Comparison of ENCODE assay signal across 20 cellular contexts in the genomic region with DNA sequence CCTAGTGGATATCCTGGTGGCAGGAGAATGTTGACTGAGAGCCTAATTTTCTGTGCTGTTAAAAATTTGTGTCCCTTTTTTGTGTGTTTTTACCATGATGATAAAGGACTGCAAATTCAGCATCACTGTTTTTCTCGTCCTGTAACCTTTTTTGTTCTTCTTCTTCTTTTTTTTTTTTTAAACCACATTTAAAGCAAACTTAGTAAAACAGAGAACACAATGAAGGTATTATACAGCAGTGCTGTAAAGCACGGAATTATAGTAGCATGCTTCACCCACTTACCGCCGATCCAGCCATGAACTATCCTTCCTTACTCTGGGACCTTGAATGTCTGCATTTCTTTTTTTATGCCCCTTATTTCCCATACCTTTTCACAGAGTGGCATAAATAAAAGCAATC.
A peak's percentile ranks its signal among the peaks of the same experiment; 100 is the strongest.
DNase-seq lines count a peak whose midpoint lies in the region; ATAC-seq and TF ChIP-seq lines count a peak whose summit lies in the region.
"Had no signal": no experiment of that assay in that cellular context is flagged by ENCODE, and none has a peak within 500 bp of the region (broad histone marks: within the 10 kb centered on the region; RNA-seq: fewer than 3 reads in every experiment).

No MANE protein-coding gene starts in this region.

- H3K4me3 ChIP-seq in KMS-11 (IDR thresholded peaks at IDR 0.05; ENCODE audit: insufficient read depth, low read depth, low read length), result no peak overlapping the region
- H3K4me3 ChIP-seq in neutrophil (ENCODE audit: low read depth in 1 of 2, low read length in 1 of 2), result no peak overlapping the region
- no peak overlapping the region for H3K4me3 ChIP-seq in esophagus muscularis mucosa
- H3K4me3 ChIP-seq: A549 had no signal

- intact Hi-C loops in dendritic cell treated with granulocyte-macrophage colony-stimulating factor and Interleukin-4, amounts not matched to agents 40 ng/mL and 50 ng/mL, for 4 days (cut with micrococcal nuclease), result no loop called here
- intact Hi-C loops in esophagus muscularis mucosa (cut with DNase I), result loop anchor here (10.0 kb wide), 1 partner anchor 95 kb away; no protein-coding TSS in a partner anchor

- H3K36me3 ChIP-seq in KMS-11 (ENCODE audit: insufficient read depth) (no peaks in the 10 kb centered on the region), neutrophil (peaks cover 56% of the 10 kb centered on the region), esophagus muscularis mucosa (no peaks in the 10 kb centered on the region)

- H2AFZ ChIP-seq in KMS-11 (ENCODE audit: low read depth), result peak overlapping the region; percentile 5; the same call in 1 of the 2 replicates

- H3K27me3 Mint-ChIP-seq in activated T-cell treated with anti-CD3 and anti-CD28 coated beads, Interleukin-2, amount 50 U/mL, for 72 hours (ENCODE audit: low read depth), result no peaks in the 10 kb centered on the region
- no peaks in the 10 kb centered on the region for H3K27me3 Mint-ChIP-seq in dendritic cell treated with granulocyte-macrophage colony-stimulating factor and Interleukin-4, amounts not matched to agents 40 ng/mL and 50 ng/mL, for 4 days

- H3K4me1 Mint-ChIP-seq in activated T-cell treated with anti-CD3 and anti-CD28 coated beads, Interleukin-2, amount 50 U/mL, for 72 hours (ENCODE audit: low read depth), result peaks cover 65% of the 10 kb centered on the region
- H3K4me1 Mint-ChIP-seq in dendritic cell treated with granulocyte-macrophage colony-stimulating factor and Interleukin-4, amounts not matched to agents 40 ng/mL and 50 ng/mL, for 4 days (ENCODE audit: low read depth), result peaks cover 59% of the 10 kb centered on the region

- H3K4me2 ChIP-seq in KMS-11, result peak overlapping the region; percentile 86; the same call in 1 of the 2 replicates
- H3K4me2 ChIP-seq: A549 had no signal

- no peaks in the 10 kb centered on the region for H4K20me1 ChIP-seq in KMS-11 (ENCODE audit: insufficient read depth)

- H3K36me3 Mint-ChIP-seq in activated T-cell treated with anti-CD3 and anti-CD28 coated beads, Interleukin-2, amount 50 U/mL, for 72 hours (ENCODE audit: insufficient read depth in 2 of 2), result no peaks in the 10 kb centered on the region
- H3K36me3 Mint-ChIP-seq in dendritic cell treated with granulocyte-macrophage colony-stimulating factor and Interleukin-4, amounts not matched to agents 40 ng/mL and 50 ng/mL, for 4 days (ENCODE audit: low read depth), result peaks cover 49% of the 10 kb centered on the region

- WGBS in esophagus muscularis mucosa, result 90% methylated on average over 4 of the region's 4 CpGs

- no peak overlapping the region for H3K9ac ChIP-seq in KMS-11

- H3K79me2 ChIP-seq in KMS-11 (ENCODE audit: insufficient read depth, low read depth), result no peaks in the 10 kb centered on the region

- TF ChIP-seq CTCF in KMS-11 (conservative IDR thresholded peaks at IDR 0.05; ENCODE audit: low read depth, low read length) (no peak), neutrophil (IDR thresholded peaks at IDR 0.05) (no peak), esophagus muscularis mucosa (IDR thresholded peaks at IDR 0.05) (no peak)

- H3K4me3 Mint-ChIP-seq in activated T-cell treated with anti-CD3 and anti-CD28 coated beads, Interleukin-2, amount 50 U/mL, for 72 hours, result peak overlapping the region; percentile 31 to 67
- no peak overlapping the region for H3K4me3 Mint-ChIP-seq in dendritic cell treated with granulocyte-macrophage colony-stimulating factor and Interleukin-4, amounts not matched to agents 40 ng/mL and 50 ng/mL, for 4 days

- TF ChIP-seq POLR2A in esophagus muscularis mucosa (IDR thresholded peaks at IDR 0.05; ENCODE audit: low read depth), result no peak

- H3K27ac ChIP-seq in KMS-11 (peak overlapping the region; percentile 91; the same call in 1 of the 2 replicates), neutrophil (peak overlapping the region; percentile 66), esophagus muscularis mucosa (replicated peaks in 1 of 4) (no peak overlapping the region)
- H3K27ac ChIP-seq: A549, HL-60 had no signal

- peaks cover 73% of the 10 kb centered on the region for H3K4me1 ChIP-seq in KMS-11 (ENCODE audit: low read depth, poor library complexity, severe bottlenecking)
- H3K4me1 ChIP-seq in neutrophil (ENCODE audit: control insufficient read depth in 1 of 2, insufficient read depth in 1 of 2, low read depth in 1 of 2, low read length in 1 of 2), result peaks cover 10 to 11% of the 10 kb centered on the region in 2 experiments
- H3K4me1 ChIP-seq in esophagus muscularis mucosa, result peaks cover 31 to 42% (median 37%) of the 10 kb centered on the region in 4 donors

- H3K9me3 ChIP-seq in neutrophil (no peaks in the 10 kb centered on the region), esophagus muscularis mucosa (no peaks in the 10 kb centered on the region)
- H3K9me3 ChIP-seq: A549, Caco-2 had no signal

- peak overlapping the region; percentile 44 for H3K27ac Mint-ChIP-seq in activated T-cell treated with anti-CD3 and anti-CD28 coated beads, Interleukin-2, amount 50 U/mL, for 72 hours
- peak overlapping the region; percentile 78 for H3K27ac Mint-ChIP-seq in dendritic cell treated with granulocyte-macrophage colony-stimulating factor and Interleukin-4, amounts not matched to agents 40 ng/mL and 50 ng/mL, for 4 days

- ATAC-seq in activated T-cell treated with anti-CD3 and anti-CD28 coated beads, Interleukin-2, amount 50 U/mL, for 72 hours (replicated peaks in 1 of 2), result peak; percentile 47 to 59
- no peak for ATAC-seq in GM18870 (IDR thresholded peaks at IDR 0.05; ENCODE audit: unreplicated experiment)
- ATAC-seq: A549, HCT116, Panc1, Right ventricle myocardium inferior had no signal

- no peaks in the 10 kb centered on the region for H3K9me3 Mint-ChIP-seq in activated T-cell treated with anti-CD3 and anti-CD28 coated beads, Interleukin-2, amount 50 U/mL, for 72 hours
- H3K9me3 Mint-ChIP-seq in dendritic cell treated with granulocyte-macrophage colony-stimulating factor and Interleukin-4, amounts not matched to agents 40 ng/mL and 50 ng/mL, for 4 days, result no peaks in the 10 kb centered on the region

- no peaks in the 10 kb centered on the region for H3K27me3 ChIP-seq in KMS-11 (ENCODE audit: insufficient read depth, low read depth)
- H3K27me3 ChIP-seq in neutrophil, result no peaks in the 10 kb centered on the region
- no peaks in the 10 kb centered on the region for H3K27me3 ChIP-seq in esophagus muscularis mucosa

- DNase-seq in activated T-cell treated with anti-CD3 and anti-CD28 coated beads, Interleukin-2, amount 50 U/mL, for 72 hours, result no peak
- DNase-seq in activated T-cell treated with anti-CD3 and anti-CD28 coated beads, Interleukin-2, amount 50 U/mL, for 1 hour, result no peak
- DNase-seq in esophagus muscularis mucosa (ENCODE audit: extremely low spot score), result no peak
- DNase-seq in amygdala (lab: John Stamatoyannopoulos, UW), result no peak
- DNase-seq: Caco-2, KBM-7, MM.1S, NCI-H1105 treated with DMSO at 0.1 percent for 48 hours, NCI-H187, NCI-H446, NCI-H774 had no signal

- no peak for TF ChIP-seq EP300 in esophagus muscularis mucosa (IDR thresholded peaks at IDR 0.05)

Comparison
In these comparisons a context has a peak if more than half of its experiments do, and no peak if none do; other contexts are left out.
1. H3K27ac ChIP-seq: peak in KMS-11 (single experiment) and neutrophil (single experiment); none in esophagus muscularis mucosa (0 of 4).